Comparison of ENCODE assay signal across 24 cellular contexts in the genomic region with DNA sequence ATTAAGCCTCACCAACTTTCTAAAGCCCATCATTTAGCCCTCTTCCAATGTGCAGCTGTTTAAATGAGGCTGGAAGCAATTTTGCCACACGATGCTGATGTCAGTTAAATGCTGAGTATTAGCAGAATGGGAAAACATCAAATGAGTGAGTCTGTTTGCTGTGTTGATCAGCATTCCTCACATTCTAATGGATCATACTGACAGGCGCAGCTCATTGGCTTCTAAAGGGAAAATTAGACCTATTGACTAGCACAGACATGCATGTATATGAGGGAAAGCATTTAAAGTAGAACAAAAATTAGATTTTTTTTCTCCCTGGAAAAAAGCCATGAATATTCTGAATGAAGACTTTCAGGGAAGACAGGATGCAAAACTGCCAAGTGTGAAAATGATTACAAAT.
A peak's percentile ranks its signal among the peaks of the same experiment; 100 is the strongest.
DNase-seq lines count a peak whose midpoint lies in the region; ATAC-seq and TF ChIP-seq lines count a peak whose summit lies in the region.
"Had no signal": no experiment of that assay in that cellular context is flagged by ENCODE, and none has a peak within 500 bp of the region (broad histone marks: within the 10 kb centered on the region; RNA-seq: fewer than 3 reads in every experiment).

No MANE protein-coding gene starts in this region.

- no peak overlapping the region for H2BK5ac ChIP-seq in H9 (ENCODE audit: insufficient read length, low read length)

- H3T11ph ChIP-seq in H9 (ENCODE audit: low read length), result no peak overlapping the region

- peak overlapping the region in 2 of 3 experiments; percentile 41 to 97; a peak in 4 of 7 replicates for H3K27ac Mint-ChIP-seq in H9
- H3K27ac Mint-ChIP-seq: CD4-positive, CD25-positive, alpha-beta regulatory T cell; IgD-negative memory B cell had no signal

- no peaks in the 10 kb centered on the region for H3K36me3 Mint-ChIP-seq in H9 (ENCODE audit: insufficient read depth in 1 of 3, low read depth in 3 of 3)
- H3K36me3 Mint-ChIP-seq: CD4-positive, CD25-positive, alpha-beta regulatory T cell; IgD-negative memory B cell had no signal

- H2AK5ac ChIP-seq in H9 (ENCODE audit: insufficient read length, low read length), result no peak overlapping the region

- no peak overlapping the region for H3K27ac ChIP-seq in H9 (ENCODE audit: insufficient read length, low read depth, low read length)
- H3K27ac ChIP-seq in body of pancreas, result no peak overlapping the region
- H3K27ac ChIP-seq: BLaER1, KMS-11, SJCRH30 had no signal

- no peaks in the 10 kb centered on the region for H3K9me3 Mint-ChIP-seq in H9

- DNase-seq in H9 (no peak), choroid plexus epithelial cell (ENCODE audit: low read depth) (peak; percentile 13), iris pigment epithelial cell (ENCODE audit: low read depth) (peak; percentile 1), body of pancreas (no peak), HAP-1 (ENCODE audit: low spot score in 2 of 2) (no peak)
- DNase-seq: CD4-positive, CD25-positive, alpha-beta regulatory T cell; DMS153; DND-41; MM.1S; NCI-H1694 treated with DMSO at 0.1 percent for 48 hours; NCI-H2081; NCI-H2227 treated with DMSO at 0.1 percent for 48 hours; NCI-H510A; NCI-H774; PC-3; SJCRH30 had no signal

- ATAC-seq in body of pancreas (no peak), GM18502 (IDR thresholded peaks at IDR 0.05; ENCODE audit: poor library complexity, unreplicated experiment) (no peak), HG02973 (IDR thresholded peaks at IDR 0.05; ENCODE audit: unreplicated experiment) (no peak)
- ATAC-seq: HCT116, PC-3, SK-N-SH treated with all-trans-retinoic acid at 6 μM for 48 hours had no signal

- H3K79me1 ChIP-seq in H9 (ENCODE audit: insufficient read depth, low read depth, low read length, poor library complexity, severe bottlenecking), result no peaks in the 10 kb centered on the region

- H3K9ac ChIP-seq in H9 (ENCODE audit: extremely low read depth, insufficient read length, low read length), result no peak overlapping the region
- H3K9ac ChIP-seq: BLaER1, KMS-11 had no signal

- H3K4me3 ChIP-seq in choroid plexus epithelial cell (ENCODE audit: low read depth, low read length) (no peak overlapping the region), neuron (ENCODE audit: low read length) (peak overlapping the region; percentile 21), body of pancreas (no peak overlapping the region), HAP-1 (no peak overlapping the region)
- H3K4me3 ChIP-seq: BLaER1, SJCRH30 had no signal

- H2AFZ ChIP-seq in H9 (ENCODE audit: low read length), result no peak overlapping the region
- no peak overlapping the region for H2AFZ ChIP-seq in neuron (ENCODE audit: low read depth, low read length)

- no peak overlapping the region for H3K18ac ChIP-seq in H9 (ENCODE audit: insufficient read length, low read depth, low read length)

- no peak overlapping the region for H3K14ac ChIP-seq in H9 (ENCODE audit: insufficient read depth, low read length)

- H3K36me3 ChIP-seq in neuron (ENCODE audit: insufficient read depth, low read length), result no peaks in the 10 kb centered on the region
- no peaks in the 10 kb centered on the region for H3K36me3 ChIP-seq in body of pancreas (replicated peaks in 1 of 2; ENCODE audit: insufficient read depth in 1 of 2, low read depth in 2 of 2)
- H3K36me3 ChIP-seq in HAP-1 (replicated peaks), result no peaks in the 10 kb centered on the region
- H3K36me3 ChIP-seq: BLaER1, SJCRH30 had no signal

- no peak for TF ChIP-seq POLR2A in body of pancreas (IDR thresholded peaks at IDR 0.05)

- H3K23ac ChIP-seq in H9 (ENCODE audit: insufficient read length, low read depth, low read length), result no peak overlapping the region

- H3K9me3 ChIP-seq in H9 (ENCODE audit: control insufficient read depth, low read depth, low read length), result no peaks in the 10 kb centered on the region
- H3K9me3 ChIP-seq in neuron (ENCODE audit: low read length), result no peaks in the 10 kb centered on the region
- no peaks in the 10 kb centered on the region for H3K9me3 ChIP-seq in body of pancreas
- no peaks in the 10 kb centered on the region for H3K9me3 ChIP-seq in HAP-1
- H3K9me3 ChIP-seq: BLaER1, SJCRH30 had no signal

- no peak overlapping the region for H2BK15ac ChIP-seq in H9 (ENCODE audit: low read depth, low read length)

- no peaks in the 10 kb centered on the region for H3K79me2 ChIP-seq in H9 (ENCODE audit: insufficient read depth, low read length)

- H3K27me3 ChIP-seq in H9 (ENCODE audit: insufficient read depth, low read length), result no peaks in the 10 kb centered on the region
- H3K27me3 ChIP-seq in neuron (ENCODE audit: insufficient read depth, low read length), result no peaks in the 10 kb centered on the region
- H3K27me3 ChIP-seq in body of pancreas, result no peaks in the 10 kb centered on the region
- no peaks in the 10 kb centered on the region for H3K27me3 ChIP-seq in HAP-1 (ENCODE audit: low read depth)
- H3K27me3 ChIP-seq: BLaER1, SJCRH30 had no signal

- H3K4me3 Mint-ChIP-seq in H9, result no peak overlapping the region
- H3K4me3 Mint-ChIP-seq: CD4-positive, CD25-positive, alpha-beta regulatory T cell; IgD-negative memory B cell had no signal

- no peak overlapping the region for H3K4me2 ChIP-seq in H9 (ENCODE audit: insufficient read depth, insufficient read length, low read length)
- H3K4me2 ChIP-seq: BLaER1, KMS-11 had no signal

- no peak overlapping the region for H4K91ac ChIP-seq in H9 (ENCODE audit: insufficient read length, low read depth, low read length)

- H3K4me1 Mint-ChIP-seq in H9, result peaks cover 10% of the 10 kb centered on the region in 2 experiments
- H3K4me1 Mint-ChIP-seq: CD4-positive, CD25-positive, alpha-beta regulatory T cell; IgD-negative memory B cell had no signal

- H3K4me1 ChIP-seq in H9 (ENCODE audit: insufficient read depth, low read length), result no peaks in the 10 kb centered on the region
- peaks cover 13% of the 10 kb centered on the region for H3K4me1 ChIP-seq in neuron (ENCODE audit: insufficient read depth, low read length)
- H3K4me1 ChIP-seq in body of pancreas, result no peaks in the 10 kb centered on the region
- H3K4me1 ChIP-seq in HAP-1, result no peaks in the 10 kb centered on the region
- H3K4me1 ChIP-seq: BLaER1, SJCRH30 had no signal

- in situ Hi-C loops in HAP-1 (cut with MboI; ENCODE audit: low sequenced_read_pairs), result no loop called here

- H4K20me1 ChIP-seq in H9 (ENCODE audit: control insufficient read depth, insufficient read depth, insufficient read length), result no peaks in the 10 kb centered on the region
- H4K20me1 ChIP-seq: BLaER1 had no signal

- no peak overlapping the region for H3K56ac ChIP-seq in H9 (ENCODE audit: insufficient read length, low read depth, low read length)

- no peak overlapping the region for H2BK20ac ChIP-seq in H9 (ENCODE audit: low read depth, low read length, poor library complexity, severe bottlenecking)

- H3K27me3 Mint-ChIP-seq in H9 (ENCODE audit: low read depth), result no peaks in the 10 kb centered on the region
- H3K27me3 Mint-ChIP-seq: CD4-positive, CD25-positive, alpha-beta regulatory T cell; IgD-negative memory B cell had no signal

- no peak overlapping the region for H4K8ac ChIP-seq in H9 (replicated peaks; ENCODE audit: insufficient read length, low read depth, low read length)

- H4K5ac ChIP-seq in H9 (ENCODE audit: insufficient read length, low read depth, low read length), result no peak overlapping the region

- TF ChIP-seq CTCF in H9 (conservative IDR thresholded peaks at IDR 0.05) (no peak), choroid plexus epithelial cell (conservative IDR thresholded peaks at IDR 0.05; ENCODE audit: low read depth, low read length) (no peak), body of pancreas (IDR thresholded peaks at IDR 0.05) (no peak)

- no peaks in the 10 kb centered on the region for H3K23me2 ChIP-seq in H9 (ENCODE audit: insufficient read length, low read depth, low read length, poor library complexity, severe bottlenecking)

- H3K4ac ChIP-seq in H9 (ENCODE audit: low read depth, low read length), result no peak overlapping the region

- no CpG with 5 or more reads among the region's 2 CpGs for WGBS in H9 (ENCODE audit: extremely low coverage, insufficient read length, low lambda C conversion rate)
- WGBS in body of pancreas, 2 donors, result 16 to 26% methylated on average over 2 of the region's 2 CpGs

- intact Hi-C loops in body of pancreas (cut with DNase I), result no loop called here

- no peak overlapping the region for H2BK12ac ChIP-seq in H9 (ENCODE audit: insufficient read length, low read depth, low read length)

- H2BK120ac ChIP-seq in H9 (ENCODE audit: low read depth, low read length, poor library complexity, severe bottlenecking), result no peak overlapping the region

Comparison
In these comparisons a context has a peak if more than half of its experiments do, and no peak if none do; other contexts are left out.
1. DNase-seq: peak in choroid plexus epithelial cell (single experiment) and iris pigment epithelial cell (single experiment); none in H9 (single experiment), body of pancreas (0 of 4) and HAP-1 (0 of 2).